Comparison of ENCODE assay signal across 1 cellular context in genomic region chr1:32650752-32651460, GRCh38.
TF ChIP-seq lines count a peak whose summit lies in the region.

RBBP4 (plus strand) TSS chr1:32651208; CDS start chr1:32651307, 99 bp downstream.

TF ChIP-seq in HepG2, 621 proteins besides CTCF, POLR2A, EP300 and RAD21 (continued from another document and continues in another):
- TF ChIP-seq, protein P1, sequence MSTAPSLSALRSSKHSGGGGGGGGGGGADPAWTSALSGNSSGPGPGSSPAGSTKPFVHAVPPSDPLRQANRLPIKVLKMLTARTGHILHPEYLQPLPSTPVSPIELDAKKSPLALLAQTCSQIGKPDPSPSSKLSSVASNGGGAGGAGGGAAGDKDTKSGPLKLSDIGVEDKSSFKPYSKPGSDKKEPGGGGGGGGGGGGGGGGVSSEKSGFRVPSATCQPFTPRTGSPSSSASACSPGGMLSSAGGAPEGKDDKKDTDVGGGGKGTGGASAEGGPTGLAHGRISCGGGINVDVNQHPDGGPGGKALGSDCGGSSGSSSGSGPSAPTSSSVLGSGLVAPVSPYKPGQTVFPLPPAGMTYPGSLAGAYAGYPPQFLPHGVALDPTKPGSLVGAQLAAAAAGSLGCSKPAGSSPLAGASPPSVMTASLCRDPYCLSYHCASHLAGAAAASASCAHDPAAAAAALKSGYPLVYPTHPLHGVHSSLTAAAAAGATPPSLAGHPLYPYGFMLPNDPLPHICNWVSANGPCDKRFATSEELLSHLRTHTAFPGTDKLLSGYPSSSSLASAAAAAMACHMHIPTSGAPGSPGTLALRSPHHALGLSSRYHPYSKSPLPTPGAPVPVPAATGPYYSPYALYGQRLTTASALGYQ (CRISPR knock-in tag; IDR thresholded peaks at IDR 0.05) = peak; percentile 71
- TF ChIP-seq, protein P2, sequence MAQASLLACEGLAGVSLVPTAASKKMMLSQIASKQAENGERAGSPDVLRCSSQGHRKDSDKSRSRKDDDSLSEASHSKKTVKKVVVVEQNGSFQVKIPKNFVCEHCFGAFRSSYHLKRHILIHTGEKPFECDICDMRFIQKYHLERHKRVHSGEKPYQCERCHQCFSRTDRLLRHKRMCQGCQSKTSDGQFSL (CRISPR knock-in tag; IDR thresholded peaks at IDR 0.05) = peak; percentile 63; the same call in 1 of the 2 replicates
- 0 out of 2 replicates have a peak, but pooled peaks have one; percentile 61 for TF ChIP-seq ZNF737 (CRISPR knock-in tag; IDR thresholded peaks at IDR 0.05; ENCODE audit: borderline replicate concordance)
- TF ChIP-seq MYC (CRISPR knock-in tag; IDR thresholded peaks at IDR 0.05; ENCODE audit: borderline replicate concordance) = peak; percentile 90
- TF ChIP-seq, protein P3, sequence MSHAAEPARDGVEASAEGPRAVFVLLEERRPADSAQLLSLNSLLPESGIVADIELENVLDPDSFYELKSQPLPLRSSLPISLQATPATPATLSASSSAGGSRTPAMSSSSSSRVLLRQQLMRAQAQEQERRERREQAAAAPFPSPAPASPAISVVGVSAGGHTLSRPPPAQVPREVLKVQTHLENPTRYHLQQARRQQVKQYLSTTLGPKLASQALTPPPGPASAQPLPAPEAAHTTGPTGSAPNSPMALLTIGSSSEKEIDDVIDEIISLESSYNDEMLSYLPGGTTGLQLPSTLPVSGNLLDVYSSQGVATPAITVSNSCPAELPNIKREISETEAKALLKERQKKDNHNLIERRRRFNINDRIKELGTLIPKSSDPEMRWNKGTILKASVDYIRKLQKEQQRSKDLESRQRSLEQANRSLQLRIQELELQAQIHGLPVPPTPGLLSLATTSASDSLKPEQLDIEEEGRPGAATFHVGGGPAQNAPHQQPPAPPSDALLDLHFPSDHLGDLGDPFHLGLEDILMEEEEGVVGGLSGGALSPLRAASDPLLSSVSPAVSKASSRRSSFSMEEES (CRISPR knock-in tag; IDR thresholded peaks at IDR 0.05) = peak; percentile 88
- TF ChIP-seq, protein P4, sequence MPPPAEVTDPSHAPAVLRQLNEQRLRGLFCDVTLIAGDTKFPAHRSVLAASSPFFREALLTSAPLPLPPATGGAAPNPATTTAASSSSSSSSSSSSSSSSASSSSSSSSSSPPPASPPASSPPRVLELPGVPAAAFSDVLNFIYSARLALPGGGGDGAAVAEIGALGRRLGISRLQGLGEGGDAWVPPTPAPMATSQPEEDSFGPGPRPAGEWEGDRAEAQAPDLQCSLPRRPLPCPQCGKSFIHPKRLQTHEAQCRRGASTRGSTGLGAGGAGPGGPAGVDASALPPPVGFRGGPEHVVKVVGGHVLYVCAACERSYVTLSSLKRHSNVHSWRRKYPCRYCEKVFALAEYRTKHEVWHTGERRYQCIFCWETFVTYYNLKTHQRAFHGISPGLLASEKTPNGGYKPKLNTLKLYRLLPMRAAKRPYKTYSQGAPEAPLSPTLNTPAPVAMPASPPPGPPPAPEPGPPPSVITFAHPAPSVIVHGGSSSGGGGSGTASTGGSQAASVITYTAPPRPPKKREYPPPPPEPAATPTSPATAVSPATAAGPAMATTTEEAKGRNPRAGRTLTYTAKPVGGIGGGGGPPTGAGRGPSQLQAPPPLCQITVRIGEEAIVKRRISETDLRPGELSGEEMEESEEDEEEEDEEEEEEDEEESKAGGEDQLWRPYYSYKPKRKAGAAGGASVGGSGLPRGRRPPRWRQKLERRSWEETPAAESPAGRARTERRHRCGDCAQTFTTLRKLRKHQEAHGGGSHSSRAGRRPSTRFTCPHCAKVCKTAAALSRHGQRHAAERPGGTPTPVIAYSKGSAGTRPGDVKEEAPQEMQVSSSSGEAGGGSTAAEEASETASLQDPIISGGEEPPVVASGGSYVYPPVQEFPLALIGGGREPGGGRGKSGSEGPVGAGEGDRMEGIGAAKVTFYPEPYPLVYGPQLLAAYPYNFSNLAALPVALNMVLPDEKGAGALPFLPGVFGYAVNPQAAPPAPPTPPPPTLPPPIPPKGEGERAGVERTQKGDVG (CRISPR knock-in tag; IDR thresholded peaks at IDR 0.05; ENCODE audit: borderline replicate concordance) = peak; percentile 13; the same call in 1 of the 2 replicates
- TF ChIP-seq REL (CRISPR knock-in tag; conservative IDR thresholded peaks at IDR 0.05) = peak; percentile 93; the same call in 1 of the 2 replicates
- TF ChIP-seq REPIN1 (CRISPR knock-in tag; IDR thresholded peaks at IDR 0.05; ENCODE audit: borderline replicate concordance, low read depth) = peak; percentile 46; the same call in 1 of the 2 replicates
- peak; percentile 96; the same call in 1 of the 2 replicates for TF ChIP-seq ZNF337 (CRISPR knock-in tag; IDR thresholded peaks at IDR 0.05; ENCODE audit: borderline replicate concordance, low read depth)
- peak; percentile 96 for TF ChIP-seq RNF2 (conservative IDR thresholded peaks at IDR 0.05; ENCODE audit: low read depth)
- peak; percentile 19; the same call in 1 of the 2 replicates for TF ChIP-seq FOXJ3 (CRISPR knock-in tag; IDR thresholded peaks at IDR 0.05; ENCODE audit: borderline replicate concordance)
- peak; percentile 60; the same call in 1 of the 2 replicates for TF ChIP-seq ZNF44 (CRISPR knock-in tag; IDR thresholded peaks at IDR 0.05)
- TF ChIP-seq ELF4 (CRISPR knock-in tag; IDR thresholded peaks at IDR 0.05; ENCODE audit: borderline replicate concordance) = peak; percentile 51; the same call in 1 of the 2 replicates
- TF ChIP-seq ATF6 (CRISPR knock-in tag; conservative IDR thresholded peaks at IDR 0.05) = peak; percentile 86; the same call in 1 of the 2 replicates
- peak; percentile 75; the same call in 1 of the 2 replicates for TF ChIP-seq ZBTB20 (CRISPR knock-in tag; IDR thresholded peaks at IDR 0.05; ENCODE audit: borderline replicate concordance, low read depth)
- TF ChIP-seq SMC3 (IDR thresholded peaks at IDR 0.05; ENCODE audit: low read length) = no peak
- peak; percentile 95; the same call in 1 of the 2 replicates for TF ChIP-seq BCL3 (CRISPR knock-in tag; IDR thresholded peaks at IDR 0.05)
- peak; percentile 24; the same call in 1 of the 2 replicates for TF ChIP-seq GFI1 (CRISPR knock-in tag; IDR thresholded peaks at IDR 0.05; ENCODE audit: borderline replicate concordance)
- peak; percentile 88 for TF ChIP-seq ZNF607 (CRISPR knock-in tag; IDR thresholded peaks at IDR 0.05; ENCODE audit: borderline replicate concordance)
- TF ChIP-seq, protein P5, sequence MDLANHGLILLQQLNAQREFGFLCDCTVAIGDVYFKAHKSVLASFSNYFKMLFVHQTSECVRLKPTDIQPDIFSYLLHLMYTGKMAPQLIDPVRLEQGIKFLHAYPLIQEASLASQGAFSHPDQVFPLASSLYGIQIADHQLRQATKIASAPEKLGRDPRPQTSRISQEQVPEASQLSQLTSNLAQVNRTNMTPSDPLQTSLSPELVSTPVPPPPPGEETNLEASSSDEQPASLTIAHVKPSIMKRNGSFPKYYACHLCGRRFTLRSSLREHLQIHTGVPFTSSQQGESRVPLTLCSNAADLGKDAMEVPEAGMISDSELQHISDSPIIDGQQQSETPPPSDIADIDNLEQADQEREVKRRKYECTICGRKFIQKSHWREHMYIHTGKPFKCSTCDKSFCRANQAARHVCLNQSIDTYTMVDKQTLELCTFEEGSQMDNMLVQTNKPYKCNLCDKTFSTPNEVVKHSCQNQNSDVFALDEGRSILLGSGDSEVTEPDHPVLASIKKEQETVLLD (CRISPR knock-in tag; IDR thresholded peaks at IDR 0.05; ENCODE audit: low read depth) = peak; percentile 84
- no peak; the same call in none of the 2 replicates for TF ChIP-seq ZNF558 (CRISPR knock-in tag; IDR thresholded peaks at IDR 0.05; ENCODE audit: borderline replicate concordance)
- TF ChIP-seq MLX (CRISPR knock-in tag; IDR thresholded peaks at IDR 0.05) = peak; percentile 53; the same call in 1 of the 2 replicates
- peak; percentile 57; the same call in 1 of the 2 replicates for TF ChIP-seq ZNF609 (CRISPR knock-in tag; IDR thresholded peaks at IDR 0.05; ENCODE audit: borderline replicate concordance)
- TF ChIP-seq ZNF510 (CRISPR knock-in tag; IDR thresholded peaks at IDR 0.05; ENCODE audit: low read depth) = peak; percentile 73; the same call in 1 of the 2 replicates
- TF ChIP-seq PPARG (CRISPR knock-in tag; conservative IDR thresholded peaks at IDR 0.05) = no peak
- TF ChIP-seq ZNF841 (CRISPR knock-in tag; IDR thresholded peaks at IDR 0.05; ENCODE audit: borderline replicate concordance) = peak; percentile 71
- peak; percentile 88 for TF ChIP-seq TAF1 (CRISPR knock-in tag; IDR thresholded peaks at IDR 0.05)
- TF ChIP-seq TBX2 (CRISPR knock-in tag; IDR thresholded peaks at IDR 0.05; ENCODE audit: borderline replicate concordance) = peak; percentile 70
- TF ChIP-seq ZNF224 (CRISPR knock-in tag; IDR thresholded peaks at IDR 0.05) = peak; percentile 92; the same call in 1 of the 2 replicates
- TF ChIP-seq, protein P6, sequence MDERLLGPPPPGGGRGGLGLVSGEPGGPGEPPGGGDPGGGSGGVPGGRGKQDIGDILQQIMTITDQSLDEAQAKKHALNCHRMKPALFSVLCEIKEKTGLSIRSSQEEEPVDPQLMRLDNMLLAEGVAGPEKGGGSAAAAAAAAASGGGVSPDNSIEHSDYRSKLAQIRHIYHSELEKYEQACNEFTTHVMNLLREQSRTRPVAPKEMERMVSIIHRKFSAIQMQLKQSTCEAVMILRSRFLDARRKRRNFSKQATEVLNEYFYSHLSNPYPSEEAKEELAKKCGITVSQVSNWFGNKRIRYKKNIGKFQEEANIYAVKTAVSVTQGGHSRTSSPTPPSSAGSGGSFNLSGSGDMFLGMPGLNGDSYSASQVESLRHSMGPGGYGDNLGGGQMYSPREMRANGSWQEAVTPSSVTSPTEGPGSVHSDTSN (CRISPR knock-in tag; IDR thresholded peaks at IDR 0.05) = no peak
- TF ChIP-seq, protein P7, sequence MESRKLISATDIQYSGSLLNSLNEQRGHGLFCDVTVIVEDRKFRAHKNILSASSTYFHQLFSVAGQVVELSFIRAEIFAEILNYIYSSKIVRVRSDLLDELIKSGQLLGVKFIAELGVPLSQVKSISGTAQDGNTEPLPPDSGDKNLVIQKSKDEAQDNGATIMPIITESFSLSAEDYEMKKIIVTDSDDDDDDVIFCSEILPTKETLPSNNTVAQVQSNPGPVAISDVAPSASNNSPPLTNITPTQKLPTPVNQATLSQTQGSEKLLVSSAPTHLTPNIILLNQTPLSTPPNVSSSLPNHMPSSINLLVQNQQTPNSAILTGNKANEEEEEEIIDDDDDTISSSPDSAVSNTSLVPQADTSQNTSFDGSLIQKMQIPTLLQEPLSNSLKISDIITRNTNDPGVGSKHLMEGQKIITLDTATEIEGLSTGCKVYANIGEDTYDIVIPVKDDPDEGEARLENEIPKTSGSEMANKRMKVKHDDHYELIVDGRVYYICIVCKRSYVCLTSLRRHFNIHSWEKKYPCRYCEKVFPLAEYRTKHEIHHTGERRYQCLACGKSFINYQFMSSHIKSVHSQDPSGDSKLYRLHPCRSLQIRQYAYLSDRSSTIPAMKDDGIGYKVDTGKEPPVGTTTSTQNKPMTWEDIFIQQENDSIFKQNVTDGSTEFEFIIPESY (CRISPR knock-in tag; IDR thresholded peaks at IDR 0.05) = no peak
- peak; percentile 69 for TF ChIP-seq MXD4 (CRISPR knock-in tag; IDR thresholded peaks at IDR 0.05)
- TF ChIP-seq JUND (CRISPR knock-in tag; IDR thresholded peaks at IDR 0.05) = no peak
- no peak; the same call in 1 of the 2 replicates for TF ChIP-seq ELF1 (CRISPR knock-in tag; IDR thresholded peaks at IDR 0.05)
